8 cellular contexts compared by ENCODE assay signal in genomic region chr19:58009666-58010301, GRCh38. TPM values are rescaled to one million over a fixed set of nuclear protein-coding genes. Genes with fewer than 3 reads are reported as not detected.
A peak's percentile ranks its signal among the peaks of the same experiment; 100 is the strongest.
DNase-seq lines count a peak whose midpoint lies in the region; ATAC-seq lines count a peak whose summit lies in the region.

No MANE protein-coding gene starts in this region.

- CTCF ChIA-PET in activated CD4-positive, alpha-beta T cell treated with anti-CD3 and anti-CD28 coated beads for 36 hours (lab: Charles Lee) = interaction anchor here (0.6 kb wide), 1 partner anchor 370 kb away, joined by 3 read pairs; no protein-coding TSS in a partner anchor

- peak overlapping the region; percentile 67 for H3K4me3 Mint-ChIP-seq in activated CD4-positive, alpha-beta T cell treated with anti-CD3 and anti-CD28 coated beads for 36 hours

- peak; percentile 81 for ATAC-seq in GM18858 (IDR thresholded peaks at IDR 0.05; ENCODE audit: unreplicated experiment)
- peak; percentile 97 for ATAC-seq in activated CD4-positive, alpha-beta T cell treated with anti-CD3 and anti-CD28 coated beads for 36 hours
- no peak for ATAC-seq in GM21528 (IDR thresholded peaks at IDR 0.05; ENCODE audit: low FRiP score, unreplicated experiment)

- intact Hi-C loops in activated CD4-positive, alpha-beta T cell treated with anti-CD3 and anti-CD28 coated beads for 36 hours (cut with DNase I, micrococcal nuclease) = no loop called here

- POLR2A ChIA-PET in activated CD4-positive, alpha-beta T cell treated with anti-CD3 and anti-CD28 coated beads for 36 hours (lab: Charles Lee) = no interaction called here

- peaks cover 44% of the 10 kb centered on the region for H3K36me3 Mint-ChIP-seq in activated CD4-positive, alpha-beta T cell treated with anti-CD3 and anti-CD28 coated beads for 36 hours (ENCODE audit: low read depth)

- H3K27ac ChIP-seq in layer of hippocampus (ENCODE audit: low read depth, low read length) = peak overlapping the region; percentile 66

- H3K9me3 Mint-ChIP-seq in activated CD4-positive, alpha-beta T cell treated with anti-CD3 and anti-CD28 coated beads for 36 hours (ENCODE audit: low read depth) = peaks cover 50% of the 10 kb centered on the region

- H3K27me3 Mint-ChIP-seq in activated CD4-positive, alpha-beta T cell treated with anti-CD3 and anti-CD28 coated beads for 36 hours = no peaks in the 10 kb centered on the region

- DNase-seq in NCI-H146 treated with DMSO at 0.1 percent for 48 hours (lab: John Stamatoyannopoulos, UW; ENCODE audit: unreplicated experiment) = peak; percentile 40
- DNase-seq in activated CD4-positive, alpha-beta T cell treated with anti-CD3 and anti-CD28 coated beads for 36 hours = peak; percentile 86
- DNase-seq in dermis blood vessel endothelial cell = peak; percentile 76
- DNase-seq in stimulated activated CD4-positive, alpha-beta T cell treated with anti-CD3 and anti-CD28 coated beads, Interleukin-2, amount 100 ng/mL, for 48 hours = peak; percentile 26 to 49
- no peak for DNase-seq in epidermal melanocyte (ENCODE audit: insufficient read length, low spot score)

- H3K27me3 ChIP-seq in layer of hippocampus (ENCODE audit: control insufficient read depth, insufficient read depth, low read length) = no peaks in the 10 kb centered on the region

- H3K27ac Mint-ChIP-seq in activated CD4-positive, alpha-beta T cell treated with anti-CD3 and anti-CD28 coated beads for 36 hours = peak overlapping the region; percentile 55

- peaks cover under 1% of the 10 kb centered on the region for H3K4me1 Mint-ChIP-seq in activated CD4-positive, alpha-beta T cell treated with anti-CD3 and anti-CD28 coated beads for 36 hours

RNA-seq across cellular contexts. Expression of gene ZNF606, which starts 7.2 kb away (rescaled TPM):
- 1 to 10 TPM; 6.0 to 8.9 TPM for total RNA-seq in activated CD4-positive, alpha-beta T cell treated with anti-CD3 and anti-CD28 coated beads for 36 hours
- 13.3 and 16.7 TPM in 2 replicates for total RNA-seq in dermis blood vessel endothelial cell

RNA-seq across cellular contexts. Expression of gene ZSCAN1, which starts 24.0 kb away (rescaled TPM):
- not detected for total RNA-seq in activated CD4-positive, alpha-beta T cell treated with anti-CD3 and anti-CD28 coated beads for 36 hours
- total RNA-seq in dermis blood vessel endothelial cell = not detected in 2 replicates

RNA-seq across cellular contexts. Expression of gene C19orf18, which starts 35.5 kb away (rescaled TPM):
- under 1 TPM; 0.33 to 0.46 TPM for total RNA-seq in activated CD4-positive, alpha-beta T cell treated with anti-CD3 and anti-CD28 coated beads for 36 hours
- total RNA-seq in dermis blood vessel endothelial cell = 0.34 TPM in 1 of 2 replicates, not detected in the other

RNA-seq across cellular contexts. Expression of gene ZNF135, which starts 49.3 kb away (rescaled TPM):
- 1 to 10 TPM; 1.3 to 1.5 TPM for total RNA-seq in activated CD4-positive, alpha-beta T cell treated with anti-CD3 and anti-CD28 coated beads for 36 hours
- total RNA-seq in dermis blood vessel endothelial cell = 1.7 and 2.4 TPM in 2 replicates
